Comparison of ENCODE assay signal across 14 cellular contexts in the genomic region with DNA sequence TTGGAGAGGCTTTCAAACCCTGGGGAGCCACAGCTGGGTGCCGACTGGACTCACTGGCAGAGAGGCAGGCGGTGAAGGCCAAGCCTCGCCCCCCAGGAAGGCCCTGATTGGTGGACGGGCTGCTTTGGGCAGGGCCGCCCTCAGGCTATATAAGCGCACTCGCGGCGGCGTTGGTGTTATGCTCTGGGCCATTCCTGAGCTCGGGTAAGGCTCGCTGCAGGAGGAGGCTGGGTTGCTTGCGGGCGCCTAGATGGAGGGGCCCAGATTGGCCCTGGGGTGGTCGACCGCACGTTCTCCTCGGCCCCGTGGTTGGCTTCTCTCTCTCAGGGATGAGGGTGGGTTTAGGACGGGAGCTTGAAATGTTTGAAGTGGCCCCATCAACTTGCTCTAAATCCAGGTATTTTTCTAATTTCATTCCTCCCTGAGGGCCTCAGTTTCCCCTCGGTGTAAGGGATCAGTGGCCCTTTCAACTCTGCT. TPM values are rescaled to one million over a fixed set of nuclear protein-coding genes. Genes with fewer than 3 reads are reported as not detected.
DNase-seq lines count a peak whose midpoint lies in the region; ATAC-seq and TF ChIP-seq lines count a peak whose summit lies in the region.
"Had no signal": no experiment of that assay in that cellular context is flagged by ENCODE, and none has a peak within 500 bp of the region (broad histone marks: within the 10 kb centered on the region; RNA-seq: fewer than 3 reads in every experiment).

A gene with protein sequence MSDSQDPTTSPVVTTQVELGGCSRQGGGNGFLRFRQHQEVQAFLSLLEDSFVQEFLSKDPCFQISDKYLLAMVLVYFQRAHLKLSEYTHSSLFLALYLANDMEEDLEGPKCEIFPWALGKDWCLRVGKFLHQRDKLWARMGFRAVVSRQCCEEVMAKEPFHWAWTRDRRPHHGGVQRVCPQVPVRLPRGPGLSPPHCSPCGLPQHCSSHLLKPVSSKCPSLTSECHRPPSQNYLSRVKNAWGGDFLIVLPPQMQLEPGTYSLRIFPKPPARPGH (plus strand): TSS at position 176 of the 477 bp plus-strand sequence. CDS start 1,125 bp downstream, outside the sequence.

- H3K27ac ChIP-seq in Panc1 (ENCODE audit: low read length) (peak within 1 kb of the TSS; percentile 13; the same call in 1 of the 2 replicates), esophagus (ENCODE audit: low read depth in 2 of 2, low read length in 1 of 2) (peak within 1 kb of the TSS; percentile 8 to 10), spleen (peak within 1 kb of the TSS in 7 of 8 donors; percentile 10 to 53 (median 43))
- H3K27ac ChIP-seq: hepatocyte, tibial artery had no signal

- TF ChIP-seq CTCF in Panc1 (IDR thresholded peaks at IDR 0.05) = no peak
- TF ChIP-seq CTCF in spleen (IDR thresholded peaks at IDR 0.05 in 8 of 11, conservative IDR thresholded peaks at IDR 0.05 in 3 of 11) = no peak
- no peak for TF ChIP-seq CTCF in lower leg skin (IDR thresholded peaks at IDR 0.05)

- no TSS peak for BruUV-seq in Panc1 (replicated peaks; lab: Mats Ljungman, UMichigan)

- no peaks in the 10 kb centered on the region for H3K9me3 Mint-ChIP-seq in activated CD4-positive, alpha-beta T cell treated with anti-CD3 and anti-CD28 coated beads, Interleukin-2, amount 10 ng/mL, durations not matched to agents 7 days and 5 days

- POLR2A ChIA-PET in activated CD4-positive, alpha-beta T cell treated with anti-CD3 and anti-CD28 coated beads, Interleukin-2, amount 10 ng/mL, durations not matched to agents 7 days and 5 days (lab: Charles Lee) = no interaction called here
- POLR2A ChIA-PET in Panc1 (lab: Charles Lee) = interaction anchor here (1.0 kb wide), 1 partner anchor 21 kb away, joined by 11 read pairs; no protein-coding TSS in a partner anchor

- H3K4me1 ChIP-seq in Panc1 (ENCODE audit: control insufficient read depth, insufficient read depth, low read length) (0 out of 2 replicates have a peak, but pooled peaks cover 10% of the 10 kb centered on the region), esophagus (ENCODE audit: control insufficient read depth in 2 of 2, insufficient read depth in 2 of 2, low read length in 1 of 2) (peaks cover 0 to 2% of the 10 kb centered on the region in 2 donors), spleen (peaks cover 0 to 16% (median 6%) of the 10 kb centered on the region in 6 donors)

- no peak within 1 kb of the TSS for H3K4me3 ChIP-seq in Panc1 (ENCODE audit: low read depth in 2 of 2, low read length in 2 of 2)
- H3K4me3 ChIP-seq in esophagus (ENCODE audit: low read depth in 1 of 2, low read length in 2 of 2) = no peak within 1 kb of the TSS
- no peak within 1 kb of the TSS for H3K4me3 ChIP-seq in spleen
- H3K4me3 ChIP-seq in lower leg skin (ENCODE audit: low read depth, poor library complexity, severe bottlenecking) = no peak within 1 kb of the TSS
- H3K4me3 ChIP-seq: hepatocyte, tibial artery had no signal

- no peaks in the 10 kb centered on the region for H3K27me3 Mint-ChIP-seq in activated CD4-positive, alpha-beta T cell treated with anti-CD3 and anti-CD28 coated beads, Interleukin-2, amount 10 ng/mL, durations not matched to agents 7 days and 5 days

- H3K4me1 Mint-ChIP-seq in activated CD4-positive, alpha-beta T cell treated with anti-CD3 and anti-CD28 coated beads, Interleukin-2, amount 10 ng/mL, durations not matched to agents 7 days and 5 days = peaks cover 12% of the 10 kb centered on the region

- H3K36me3 ChIP-seq in Panc1 (ENCODE audit: control insufficient read depth, insufficient read depth, low read length) = no peaks in the 10 kb centered on the region
- no peaks in the 10 kb centered on the region for H3K36me3 ChIP-seq in esophagus (ENCODE audit: control insufficient read depth in 2 of 2, insufficient read depth in 2 of 2, low read length in 1 of 2)
- no peaks in the 10 kb centered on the region for H3K36me3 ChIP-seq in spleen
- H3K36me3 ChIP-seq: tibial artery had no signal

- H3K9me3 ChIP-seq in Panc1 (ENCODE audit: control insufficient read depth, insufficient read depth, low read depth, low read length) (no peaks in the 10 kb centered on the region), esophagus (ENCODE audit: control insufficient read depth in 2 of 2, insufficient read depth in 1 of 2, low read depth in 1 of 2, low read length in 1 of 2) (no peaks in the 10 kb centered on the region), spleen (no peaks in the 10 kb centered on the region)
- H3K9me3 ChIP-seq: tibial artery had no signal

- WGBS in esophagus, 2 donors = 93 to 94% methylated on average over 21 of the region's 21 CpGs
- WGBS in spleen, 5 donors = 89 to 96% (median 95%) methylated on average over 8 to 21 of the region's 21 CpGs
- 82 to 92% methylated on average over 12 to 21 of the region's 21 CpGs for WGBS in lower leg skin, 2 donors

- in situ Hi-C loops in Panc1 (cut with HindIII; ENCODE audit: low pct_unique_long_range_greater_than_20kb, low sequenced_read_pairs) = no loop called here

- H3K36me3 Mint-ChIP-seq in activated CD4-positive, alpha-beta T cell treated with anti-CD3 and anti-CD28 coated beads, Interleukin-2, amount 10 ng/mL, durations not matched to agents 7 days and 5 days (ENCODE audit: low read depth) = no peaks in the 10 kb centered on the region

- no peak within 1 kb of the TSS for H3K4me3 Mint-ChIP-seq in activated CD4-positive, alpha-beta T cell treated with anti-CD3 and anti-CD28 coated beads, Interleukin-2, amount 10 ng/mL, durations not matched to agents 7 days and 5 days

- intact Hi-C loops in Panc1 (cut with micrococcal nuclease; ENCODE audit: unreplicated experiment) (no loop called here), spleen (cut with DNase I; ENCODE audit: low total_unique reads) (no loop called here), lower leg skin (cut with DNase I; ENCODE audit: low total_unique reads) (no loop called here)

- CTCF ChIA-PET in activated CD4-positive, alpha-beta T cell treated with anti-CD3 and anti-CD28 coated beads, Interleukin-2, amount 10 ng/mL, durations not matched to agents 7 days and 5 days (lab: Charles Lee) = interaction anchor here (1.1 kb wide), 1 partner anchor 12 kb away, joined by 4 read pairs; a partner anchor contains a TSS
- CTCF ChIA-PET in Panc1 (lab: Charles Lee) = no interaction called here

- H3K27ac Mint-ChIP-seq in activated CD4-positive, alpha-beta T cell treated with anti-CD3 and anti-CD28 coated beads, Interleukin-2, amount 10 ng/mL, durations not matched to agents 7 days and 5 days = peak within 1 kb of the TSS; percentile 91

- TF ChIP-seq POLR2A in spleen (IDR thresholded peaks at IDR 0.05) (no peak), lower leg skin (IDR thresholded peaks at IDR 0.05) (no peak)

- ATAC-seq in Panc1 = peak; percentile 51

- DNase-seq in activated CD4-positive, alpha-beta T cell treated with anti-CD3 and anti-CD28 coated beads, Interleukin-2, amount 10 ng/mL, durations not matched to agents 7 days and 5 days = no peak
- no peak for DNase-seq in activated CD4-positive, alpha-beta T cell treated with anti-CD3 and anti-CD28 coated beads, Interleukin-2, amount 50 U/mL, for 48 hours
- DNase-seq in Panc1 (ENCODE audit: low read depth, low spot score) (no peak), spleen (peak; percentile 56), midbrain (lab: John Stamatoyannopoulos, UW) (no peak), lower leg skin (ENCODE audit: low spot score in 2 of 2) (no peak), kidney tubule cell (ENCODE audit: low spot score) (no peak)
- DNase-seq: cortex of kidney; NCI-H2029; stimulated activated CD4-positive, alpha-beta T cell treated with anti-CD3 and anti-CD28 coated beads, Interleukin-4, amount 100 ng/mL, for 24 hours; tibial artery had no signal

- no peaks in the 10 kb centered on the region for H3K27me3 ChIP-seq in Panc1 (ENCODE audit: control insufficient read depth, insufficient read depth, low read length)
- H3K27me3 ChIP-seq in esophagus (ENCODE audit: control insufficient read depth in 1 of 2, insufficient read depth in 2 of 2, low read length in 2 of 2) = no peaks in the 10 kb centered on the region
- H3K27me3 ChIP-seq in spleen (replicated peaks in 1 of 7) = no peaks in the 10 kb centered on the region
- H3K27me3 ChIP-seq: hepatocyte, tibial artery had no signal

RNA-seq across cellular contexts. Expression of the gene that starts here (rescaled TPM):
- total RNA-seq in activated CD4-positive, alpha-beta T cell treated with anti-CD3 and anti-CD28 coated beads, Interleukin-2, amount 10 ng/mL, durations not matched to agents 7 days and 5 days = not detected
- total RNA-seq in Panc1 (2021; ENCODE audit: unreplicated experiment) (not detected), spleen (not detected), lower leg skin (not detected)
- not detected for polyA plus RNA-seq in Panc1 (2012; ENCODE audit: insufficient read length)
- polyA plus RNA-seq in esophagus (not detected), spleen (under 1 TPM in 1 of 3 donors, not detected in 2; 0.11 TPM)
- total RNA-seq: hepatocyte had no signal
- polyA plus RNA-seq: hepatocyte, neural cell had no signal

Comparison
In these comparisons a context has a peak if more than half of its experiments do, and no peak if none do; other contexts are left out.
1. Peak in ATAC-seq and H3K27ac ChIP-seq in Panc1; RNA of the gene not detected or under 1 TPM.
2. Peak in DNase-seq and H3K27ac ChIP-seq in spleen; RNA of the gene not detected or under 1 TPM.